ENCODE assay signal across 34 cellular contexts in the genomic region with DNA sequence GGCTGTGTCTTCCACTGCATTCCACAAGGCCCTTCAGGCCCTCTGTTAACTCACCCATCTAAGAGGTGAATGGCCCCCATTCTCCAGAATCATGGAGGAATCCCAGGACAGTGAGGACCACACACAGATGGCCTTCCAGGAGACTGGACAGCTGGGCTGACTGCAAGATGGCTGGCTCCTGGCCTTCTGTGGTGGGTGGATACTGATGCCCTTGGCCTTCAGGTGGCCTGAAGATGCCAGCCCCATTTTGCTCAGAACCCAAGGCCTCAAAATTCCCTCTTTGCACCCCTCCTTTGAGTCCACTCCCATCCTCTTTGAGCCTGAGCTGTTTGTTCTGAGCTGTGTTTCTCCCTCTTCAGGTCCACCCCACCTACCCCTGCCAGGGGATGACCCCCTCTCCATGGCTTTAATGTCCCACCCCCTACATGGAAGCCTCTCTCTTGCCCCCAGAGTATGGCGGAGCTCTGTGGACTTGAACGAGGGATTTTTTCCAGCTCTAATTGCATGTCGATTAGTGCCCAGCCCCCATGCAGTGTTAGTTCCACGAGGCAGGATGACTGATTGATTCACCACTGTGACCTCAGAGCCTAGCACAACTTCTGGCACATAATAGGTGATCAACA. TPM values are rescaled to one million over a fixed set of nuclear protein-coding genes. Genes with fewer than 3 reads are reported as not detected.
"Had no signal": no experiment of that assay in that cellular context is flagged by ENCODE, and none has a peak within 500 bp of the region (broad histone marks: within the 10 kb centered on the region; RNA-seq: fewer than 3 reads in every experiment).

No MANE protein-coding gene starts in this region.

- H3K9me3 ChIP-seq: adrenal gland, body of pancreas, Peyer's patch, SJSA1, SK-N-SH had no signal

- H3K27ac ChIP-seq: adrenal gland, body of pancreas, KMS-11, Peyer's patch, SJSA1 had no signal

- H3K27ac Mint-ChIP-seq: activated CD4-positive, alpha-beta memory T cell treated with anti-CD3 and anti-CD28 coated beads for 36 hours; activated naive CD4-positive, alpha-beta T cell treated with anti-CD3 and anti-CD28 coated beads, Interleukin-2, amount 50 U/mL, for 72 hours; activated T-helper 1 cell treated with anti-CD3 and anti-CD28 coated beads, Interleukin-12 subunit alpha, Interleukin-12 subunit beta, Interleukin-2, Interleukin-4 antibody, amounts not matched to agents 30 ng/mL and 10 ng/mL and 1 ng/mL, durations not matched to agents 14 hours and 24 hours and 36 hours; T-helper 1 cell treated with Interleukin-12 subunit alpha and Interleukin-12 subunit beta and Interleukin-4 antibody, amounts not matched to agents 30 μg/mL and 1 μg/mL, for 36 hours; T-helper 2 cell treated with Interferon-gamma antibody and Interleukin-4, amounts not matched to agents 5 μg/mL and 100 μg/mL, for 36 hours; WTC11 had no signal

- H3K4me2 ChIP-seq: KMS-11, SK-N-SH had no signal

- H3K4me3 Mint-ChIP-seq: activated CD4-positive, alpha-beta memory T cell treated with anti-CD3 and anti-CD28 coated beads for 36 hours; activated T-cell treated with anti-CD3 and anti-CD28 coated beads, Interleukin-2, amount 50 U/mL, for 4 hours; activated T-helper 1 cell treated with anti-CD3 and anti-CD28 coated beads, Interleukin-12 subunit alpha, Interleukin-12 subunit beta, Interleukin-2, Interleukin-4 antibody, amounts not matched to agents 30 ng/mL and 10 ng/mL and 1 ng/mL, durations not matched to agents 14 hours and 24 hours and 36 hours; T-helper 1 cell treated with Interleukin-12 subunit alpha and Interleukin-12 subunit beta and Interleukin-4 antibody, amounts not matched to agents 30 μg/mL and 1 μg/mL, for 36 hours; T-helper 2 cell treated with Interferon-gamma antibody and Interleukin-4, amounts not matched to agents 5 μg/mL and 100 μg/mL, for 36 hours; WTC11 had no signal

- H3K4me3 ChIP-seq: adrenal gland, body of pancreas, Peyer's patch, SJSA1 had no signal

- H3K9me3 Mint-ChIP-seq: activated CD4-positive, alpha-beta memory T cell treated with anti-CD3 and anti-CD28 coated beads for 36 hours; activated naive CD4-positive, alpha-beta T cell treated with anti-CD3 and anti-CD28 coated beads, Interleukin-2, amount 50 U/mL, for 72 hours; activated T-cell treated with anti-CD3 and anti-CD28 coated beads, Interleukin-2, amount 50 U/mL, for 4 hours; activated T-helper 1 cell treated with anti-CD3 and anti-CD28 coated beads, Interleukin-12 subunit alpha, Interleukin-12 subunit beta, Interleukin-2, Interleukin-4 antibody, amounts not matched to agents 30 ng/mL and 10 ng/mL and 1 ng/mL, durations not matched to agents 14 hours and 24 hours and 36 hours; T-helper 1 cell treated with Interleukin-12 subunit alpha and Interleukin-12 subunit beta and Interleukin-4 antibody, amounts not matched to agents 30 μg/mL and 1 μg/mL, for 36 hours; T-helper 2 cell treated with Interferon-gamma antibody and Interleukin-4, amounts not matched to agents 5 μg/mL and 100 μg/mL, for 36 hours; WTC11 had no signal

- H3K27me3 ChIP-seq: adrenal gland, body of pancreas, Peyer's patch, SJSA1 had no signal

- DNase-seq: activated CD4-positive, alpha-beta memory T cell treated with anti-CD3 and anti-CD28 coated beads for 36 hours; activated CD4-positive, alpha-beta T cell treated with anti-CD3 and anti-CD28 coated beads for 4 hours; activated CD4-positive, alpha-beta T cell treated with anti-CD3 and anti-CD28 coated beads, Interleukin-2, amount 50 U/mL, for 1 hour; activated CD8-positive, alpha-beta memory T cell treated with anti-CD3 and anti-CD28 coated beads, Interleukin-2, amount 50 U/mL, for 4 hours; activated naive CD4-positive, alpha-beta T cell treated with Interleukin-2 at 50 U/mL for 16 hours; activated T-cell treated with anti-CD3 and anti-CD28 coated beads for 4 hours; activated T-cell treated with anti-CD3 and anti-CD28 coated beads, Interleukin-2, amount 50 U/mL, for 4 hours; adrenal gland; body of pancreas; caudate nucleus; MM.1S; MV-4-11; NCI-H1092; NCI-H1436 treated with DMSO at 0.1 percent for 48 hours; NCI-H1694 treated with DMSO at 0.1 percent for 48 hours; NCI-H2029; NCI-H524 treated with DMSO at 0.1 percent for 48 hours; NK-92 treated with Interleukin-12 subunit alpha and Interleukin-12 subunit beta, amount 100 ng/mL, for 24 hours; Peyer's patch; RPMI8226; SHP77 treated with DMSO at 0.1 percent for 48 hours; SK-N-SH had no signal

- H3K36me3 Mint-ChIP-seq: activated CD4-positive, alpha-beta memory T cell treated with anti-CD3 and anti-CD28 coated beads for 36 hours; activated naive CD4-positive, alpha-beta T cell treated with anti-CD3 and anti-CD28 coated beads, Interleukin-2, amount 50 U/mL, for 72 hours; WTC11 had no signal

- H3K36me3 ChIP-seq: adrenal gland, Peyer's patch, SJSA1 had no signal

- H3K4me1 ChIP-seq: adrenal gland, body of pancreas, Peyer's patch, SJSA1 had no signal

RNA-seq across cellular contexts. Expression of a gene that starts 17.4 kb away (rescaled TPM):
- total RNA-seq: activated CD4-positive, alpha-beta memory T cell treated with anti-CD3 and anti-CD28 coated beads for 36 hours; activated T-helper 1 cell treated with anti-CD3 and anti-CD28 coated beads, Interleukin-12 subunit alpha, Interleukin-12 subunit beta, Interleukin-2, Interleukin-4 antibody, amounts not matched to agents 30 ng/mL and 10 ng/mL and 1 ng/mL, durations not matched to agents 14 hours and 24 hours and 36 hours; astrocyte; bronchial epithelial cell; LHCN-M2; PC-3; SJSA1 had no signal

RNA-seq across cellular contexts. Expression of a gene that starts 26.2 kb away (rescaled TPM):
- total RNA-seq: activated CD4-positive, alpha-beta memory T cell treated with anti-CD3 and anti-CD28 coated beads for 36 hours; activated naive CD4-positive, alpha-beta T cell treated with anti-CD3 and anti-CD28 coated beads, Interleukin-2, amount 50 U/mL, for 72 hours; activated T-cell treated with anti-CD3 and anti-CD28 coated beads, Interleukin-2, amount 50 U/mL, for 4 hours; activated T-helper 1 cell treated with anti-CD3 and anti-CD28 coated beads, Interleukin-12 subunit alpha, Interleukin-12 subunit beta, Interleukin-2, Interleukin-4 antibody, amounts not matched to agents 30 ng/mL and 10 ng/mL and 1 ng/mL, durations not matched to agents 14 hours and 24 hours and 36 hours; adrenal gland; astrocyte; body of pancreas; bronchial epithelial cell; LHCN-M2; NCI-H460; PC-3; Peyer's patch; SJSA1; WTC11 had no signal
